ENCODE assay signal across 9 cellular contexts in the genomic region with DNA sequence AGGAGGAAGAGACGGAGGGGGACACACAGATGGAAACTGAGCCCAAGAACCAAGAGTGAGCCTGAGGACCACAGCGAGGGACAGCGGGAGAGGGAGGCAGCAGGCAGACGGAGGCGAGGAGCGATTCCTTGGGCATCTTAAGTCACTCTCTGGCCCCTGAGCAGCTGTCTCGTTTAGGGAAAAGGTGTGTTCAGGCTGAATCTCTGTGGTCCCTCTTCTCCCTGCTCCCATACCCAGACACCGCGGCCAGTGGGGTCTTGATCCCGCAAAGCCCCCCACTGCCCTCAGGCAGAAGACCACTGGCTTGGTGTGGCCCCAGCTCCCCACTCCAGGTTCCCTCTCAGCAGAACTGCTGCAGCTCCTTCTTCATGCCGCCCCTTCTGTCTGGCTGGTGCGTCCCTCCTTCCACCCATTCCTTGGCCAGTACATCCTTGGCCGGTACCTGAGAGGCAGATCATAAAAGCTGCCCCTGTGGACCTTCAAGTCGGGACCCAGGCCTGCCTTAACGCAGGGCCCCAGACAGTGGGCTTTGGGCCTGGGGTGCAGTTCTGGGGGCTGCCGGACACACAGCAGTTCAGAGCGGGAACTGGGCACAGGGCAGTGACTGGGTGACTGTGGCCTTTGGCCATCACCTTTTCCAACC. TPM values are rescaled to one million over a fixed set of nuclear protein-coding genes. Genes with fewer than 3 reads are reported as not detected.
A peak's percentile ranks its signal among the peaks of the same experiment; 100 is the strongest.
DNase-seq lines count a peak whose midpoint lies in the region; ATAC-seq and TF ChIP-seq lines count a peak whose summit lies in the region.
"Had no signal": no experiment of that assay in that cellular context is flagged by ENCODE, and none has a peak within 500 bp of the region (broad histone marks: within the 10 kb centered on the region; RNA-seq: fewer than 3 reads in every experiment).

No MANE protein-coding gene starts in this region.

- H3K27ac ChIP-seq in breast epithelium: peak overlapping the region; percentile 95 to 99
- H3K27ac ChIP-seq in lung (ENCODE audit: low read depth in 1 of 2, low read length in 1 of 2): peak overlapping the region; percentile 65 to 76
- peak overlapping the region; percentile 100 for H3K27ac ChIP-seq in temporal lobe (ENCODE audit: low read depth, low read length)
- H3K27ac ChIP-seq: 22Rv1 had no signal

- peaks cover 29 to 33% of the 10 kb centered on the region in 2 donors for H3K4me1 ChIP-seq in breast epithelium
- H3K4me1 ChIP-seq in lung (ENCODE audit: control insufficient read depth in 2 of 2, insufficient read depth in 2 of 2, low read length in 2 of 2): peaks cover 8 to 36% of the 10 kb centered on the region in 2 donors

- WGBS in lung, 2 donors: 85 to 86% methylated on average over 15 to 17 of the region's 17 CpGs

- DNase-seq in NCI-H2171 treated with DMSO at 0.1 percent for 48 hours (lab: John Stamatoyannopoulos, UW) (peak; percentile 28), NCI-H2171 (lab: John Stamatoyannopoulos, UW) (no peak), breast epithelium (ENCODE audit: low spot score in 2 of 2) (no peak), lung (ENCODE audit: low spot score) (no peak), DMS53 treated with DMSO at 0.1 percent for 48 hours (lab: John Stamatoyannopoulos, UW; ENCODE audit: unreplicated experiment) (no peak)

- H3K4me3 ChIP-seq in breast epithelium: peak overlapping the region; percentile 33 to 65 (median 37)
- no peak overlapping the region for H3K4me3 ChIP-seq in lung

- ATAC-seq in lung (ENCODE audit: insufficient read depth, low FRiP score) (no peak), HG03196 (IDR thresholded peaks at IDR 0.05; ENCODE audit: unreplicated experiment) (no peak), HG03520 (IDR thresholded peaks at IDR 0.05; ENCODE audit: unreplicated experiment) (no peak)

- H3K9me3 ChIP-seq in breast epithelium (no peaks in the 10 kb centered on the region), lung (ENCODE audit: control insufficient read depth in 2 of 2, insufficient read depth in 1 of 2, low read length in 1 of 2) (no peaks in the 10 kb centered on the region)

- TF ChIP-seq POLR2A in breast epithelium (IDR thresholded peaks at IDR 0.05): no peak

- intact Hi-C loops in breast epithelium (cut with DNase I; ENCODE audit: low total_unique reads): no loop called here

- TF ChIP-seq CTCF in breast epithelium (IDR thresholded peaks at IDR 0.05) (no peak), lung (IDR thresholded peaks at IDR 0.05; ENCODE audit: control extremely low read depth, extremely low read depth) (no peak)

- H3K36me3 ChIP-seq in breast epithelium (no peaks in the 10 kb centered on the region), lung (ENCODE audit: control insufficient read depth in 2 of 2, insufficient read depth in 2 of 2, low read length in 2 of 2) (no peaks in the 10 kb centered on the region)

- H3K27me3 ChIP-seq in breast epithelium: no peaks in the 10 kb centered on the region
- no peaks in the 10 kb centered on the region for H3K27me3 ChIP-seq in lung (ENCODE audit: control insufficient read depth, insufficient read depth)

RNA-seq across cellular contexts. Expression of a gene that starts 5.8 kb away (rescaled TPM):
- total RNA-seq in breast epithelium (10 to 100 TPM; 52.0 to 94.1 (median 79.3) TPM), lung (10 to 100 TPM; 60.7 to 61.1 TPM), temporal lobe (92.0 TPM)
- 100 to 1,000 TPM in 1 of 2 donors, 10 to 100 TPM in 1; 49.5 to 145 TPM for polyA plus RNA-seq in lung

RNA-seq across cellular contexts. Expression of a gene that starts 36.9 kb away (rescaled TPM):
- total RNA-seq in breast epithelium (10 to 100 TPM; 14.8 to 21.3 (median 15.0) TPM), lung (10 to 100 TPM in 1 of 2 donors, 1 to 10 TPM in 1; 6.1 to 42.9 TPM), temporal lobe (1.5 TPM)
- polyA plus RNA-seq in lung: 10 to 100 TPM; 14.8 to 31.6 TPM
